Comparison of ENCODE assay signal across 8 cellular contexts in genomic region chr9:127786773-127787123, GRCh38. TPM values are rescaled to one million over a fixed set of nuclear protein-coding genes. Genes with fewer than 3 reads are reported as not detected.
A peak's percentile ranks its signal among the peaks of the same experiment; 100 is the strongest.
DNase-seq lines count a peak whose midpoint lies in the region; ATAC-seq, FAIRE-seq and TF ChIP-seq lines count a peak whose summit lies in the region.

No MANE protein-coding gene starts in this region.

- H3K9ac ChIP-seq in HepG2 (ENCODE audit: insufficient read depth, low read depth, low read length): peak overlapping the region; percentile 95; the same call in 1 of the 2 replicates

- H3K27ac ChIP-seq in HepG2 (ENCODE audit: extremely low read length, insufficient read depth, low read length): peak overlapping the region; percentile 90
- peak overlapping the region; percentile 94 for H3K27ac ChIP-seq in upper lobe of right lung

- TF ChIP-seq EP300 in HepG2 (IDR thresholded peaks at IDR 0.05; ENCODE audit: low read depth in 2 of 2, low read length in 2 of 2) (no peak), HepG2 (CRISPR knock-in tag; IDR thresholded peaks at IDR 0.05; ENCODE audit: borderline replicate concordance) (no peak)

- FAIRE-seq in HepG2 (lab: Jason Lieb, UNC): peak; percentile 4

- H3K4me1 ChIP-seq in HepG2 (ENCODE audit: insufficient read depth, low read length): peaks cover 19% of the 10 kb centered on the region
- H3K4me1 ChIP-seq in upper lobe of right lung: peaks cover 40% of the 10 kb centered on the region

- no TSS peak for BruUV-seq in HepG2 (replicated peaks; lab: Mats Ljungman, UMichigan)

- H3K4me1 Mint-ChIP-seq in activated naive CD4-positive, alpha-beta T cell treated with anti-CD3 and anti-CD28 coated beads, Interleukin-2, amount 10 ng/mL, durations not matched to agents 7 days and 5 days: peaks cover 69% of the 10 kb centered on the region
- peaks cover 70% of the 10 kb centered on the region for H3K4me1 Mint-ChIP-seq in activated naive CD8-positive, alpha-beta T cell treated with anti-CD3 and anti-CD28 coated beads, Interleukin-2, amount 50 U/mL, for 24 hours

- 5% methylated on average over 10 of the region's 12 CpGs for WGBS in HepG2 (ENCODE audit: low lambda C conversion rate)

- no peak overlapping the region for H2AFZ ChIP-seq in HepG2 (ENCODE audit: low read length)

- peak overlapping the region; percentile 95 for H3K4me3 Mint-ChIP-seq in activated naive CD4-positive, alpha-beta T cell treated with anti-CD3 and anti-CD28 coated beads, Interleukin-2, amount 10 ng/mL, durations not matched to agents 7 days and 5 days
- H3K4me3 Mint-ChIP-seq in activated naive CD8-positive, alpha-beta T cell treated with anti-CD3 and anti-CD28 coated beads, Interleukin-2, amount 50 U/mL, for 24 hours: peak overlapping the region; percentile 94

- H3K36me3 Mint-ChIP-seq in activated naive CD4-positive, alpha-beta T cell treated with anti-CD3 and anti-CD28 coated beads, Interleukin-2, amount 10 ng/mL, durations not matched to agents 7 days and 5 days: peaks cover 43% of the 10 kb centered on the region
- H3K36me3 Mint-ChIP-seq in activated naive CD8-positive, alpha-beta T cell treated with anti-CD3 and anti-CD28 coated beads, Interleukin-2, amount 50 U/mL, for 24 hours (ENCODE audit: low read depth): peaks cover 45% of the 10 kb centered on the region

- H3K9me3 ChIP-seq in HepG2 (ENCODE audit: low read length) (no peaks in the 10 kb centered on the region), upper lobe of right lung (no peaks in the 10 kb centered on the region)

- peak overlapping the region; percentile 89 for H3K27ac Mint-ChIP-seq in activated naive CD4-positive, alpha-beta T cell treated with anti-CD3 and anti-CD28 coated beads, Interleukin-2, amount 10 ng/mL, durations not matched to agents 7 days and 5 days
- peak overlapping the region; percentile 95 for H3K27ac Mint-ChIP-seq in activated naive CD8-positive, alpha-beta T cell treated with anti-CD3 and anti-CD28 coated beads, Interleukin-2, amount 50 U/mL, for 24 hours

- POLR2A ChIA-PET in HepG2 (lab: Yijun Ruan, JAX): no interaction called here

- H3K27me3 Mint-ChIP-seq in activated naive CD4-positive, alpha-beta T cell treated with anti-CD3 and anti-CD28 coated beads, Interleukin-2, amount 10 ng/mL, durations not matched to agents 7 days and 5 days: no peaks in the 10 kb centered on the region
- no peaks in the 10 kb centered on the region for H3K27me3 Mint-ChIP-seq in activated naive CD8-positive, alpha-beta T cell treated with anti-CD3 and anti-CD28 coated beads, Interleukin-2, amount 50 U/mL, for 24 hours

- in situ Hi-C loops in HepG2 (cut with HindIII; ENCODE audit: extremely low pct_ligation_motif_present, low pct_unique_long_range_greater_than_20kb): no loop called here

- H3K4me3 ChIP-seq in HepG2 (replicated peaks in 1 of 3; ENCODE audit: insufficient read depth in 1 of 3, low read depth in 2 of 3, low read length in 3 of 3) (peak overlapping the region; percentile 94 to 99 (median 98)), upper lobe of right lung (peak overlapping the region; percentile 98)

- peaks cover 21% of the 10 kb centered on the region for H4K20me1 ChIP-seq in HepG2 (ENCODE audit: insufficient read depth, low read length)

- H3K9me3 Mint-ChIP-seq in activated naive CD4-positive, alpha-beta T cell treated with anti-CD3 and anti-CD28 coated beads, Interleukin-2, amount 10 ng/mL, durations not matched to agents 7 days and 5 days: no peaks in the 10 kb centered on the region
- H3K9me3 Mint-ChIP-seq in activated naive CD8-positive, alpha-beta T cell treated with anti-CD3 and anti-CD28 coated beads, Interleukin-2, amount 50 U/mL, for 24 hours: no peaks in the 10 kb centered on the region

- no peak for TF ChIP-seq POLR2A in HepG2 (IDR thresholded peaks at IDR 0.05; ENCODE audit: insufficient read depth in 1 of 2, low read depth in 2 of 2, low read length in 2 of 2)

- ATAC-seq in activated naive CD8-positive, alpha-beta T cell treated with anti-CD3 and anti-CD28 coated beads, Interleukin-2, amount 50 U/mL, for 24 hours: no peak
- ATAC-seq in HepG2 (no peak; the same call in 2 of the 3 replicates), upper lobe of right lung (no peak)

- DNase-seq in activated naive CD4-positive, alpha-beta T cell treated with anti-CD3 and anti-CD28 coated beads, Interleukin-2, amount 10 ng/mL, durations not matched to agents 7 days and 5 days: no peak
- no peak for DNase-seq in activated naive CD4-positive, alpha-beta T cell (lab: John Stamatoyannopoulos, UW)
- no peak for DNase-seq in activated naive CD8-positive, alpha-beta T cell treated with anti-CD3 and anti-CD28 coated beads, Interleukin-2, amount 50 U/mL, for 24 hours
- no peak for DNase-seq in HepG2 (ENCODE audit: low spot score)
- DNase-seq in upper lobe of right lung: no peak
- DNase-seq in NK-92 treated with Interleukin-12 subunit alpha and Interleukin-12 subunit beta, amount 100 ng/mL, for 24 hours (lab: John Stamatoyannopoulos, UW): no peak
- DNase-seq in foreskin melanocyte: no peak
- no peak for DNase-seq in NCI-H82 treated with DMSO at 0.1 percent for 48 hours (lab: John Stamatoyannopoulos, UW; ENCODE audit: unreplicated experiment)

- H3K4me2 ChIP-seq in HepG2 (ENCODE audit: low read depth, low read length): peak overlapping the region; percentile 67

- 0 out of 2 replicates have a peak, but pooled peaks have one; percentile 24 for TF ChIP-seq RAD21 in HepG2 (CRISPR knock-in tag; IDR thresholded peaks at IDR 0.05)

- H3K27me3 ChIP-seq in HepG2 (ENCODE audit: control insufficient read depth in 1 of 2, insufficient read depth in 2 of 2, low read length in 2 of 2) (0 out of 5 replicates have a peak, but pooled peaks cover 1 to 12% of the 10 kb centered on the region in 2 experiments), upper lobe of right lung (no peaks in the 10 kb centered on the region)

- H3K79me2 ChIP-seq in HepG2 (ENCODE audit: insufficient read depth, low read length): peaks cover 19% of the 10 kb centered on the region

- intact Hi-C loops in HepG2 (cut with micrococcal nuclease; ENCODE audit: unreplicated experiment) (loop anchor here (1.0 to 5.0 kb wide), 2 partner anchors 84 to 194 kb away; no protein-coding TSS in a partner anchor), upper lobe of right lung (cut with DNase I) (no loop called here)

- CTCF ChIA-PET in activated naive CD4-positive, alpha-beta T cell treated with anti-CD3 and anti-CD28 coated beads, Interleukin-2, amount 10 ng/mL, durations not matched to agents 7 days and 5 days (lab: Charles Lee): interaction anchor here (0.8 to 2.0 kb wide), 6 partner anchors 19 to 135 kb away, joined by 3 to 16 read pairs (median 5); partner anchors contain the start of gene TOR2A
- CTCF ChIA-PET in HepG2 (lab: Yijun Ruan, JAX; ENCODE audit: low intra/inter-chr PET ratio, low total read pairs): interaction anchor here (0.6 kb wide), 1 partner anchor 331 kb away, joined by 3 read pairs; no protein-coding TSS in a partner anchor

- H3K36me3 ChIP-seq in HepG2 (replicated peaks in 1 of 2; ENCODE audit: control insufficient read depth in 1 of 2, insufficient read depth in 2 of 2, low read length in 2 of 2) (peaks cover 24 to 41% of the 10 kb centered on the region in 2 experiments), upper lobe of right lung (peaks cover 49% of the 10 kb centered on the region)

- TF ChIP-seq CTCF in HepG2 (CRISPR knock-in tag; IDR thresholded peaks at IDR 0.05) (no peak; the same call in 1 of the 2 replicates), upper lobe of right lung (IDR thresholded peaks at IDR 0.05) (peak; percentile 40)

RNA-seq across cellular contexts. Expression of gene CDK9, which starts 0.9 kb away (rescaled TPM):
- total RNA-seq in HepG2 (2016; rRNA removed; fragmentation: Illumina TruSeq; extraction: Trizol): 16.8 TPM in 2 replicates
- total RNA-seq in HepG2 (2016; cell fraction: cytosol; rRNA removed; fragmentation: Illumina TruSeq; extraction: Trizol; ENCODE audit: low read depth): 5.3 and 6.3 TPM in 2 replicates
- total RNA-seq in HepG2 (2016; cell fraction: insoluble cytoplasmic fraction; rRNA removed; fragmentation: Illumina TruSeq; extraction: Trizol): 14.3 and 15.5 TPM in 2 replicates
- total RNA-seq in HepG2 (2016; cell fraction: membrane; rRNA removed; fragmentation: Illumina TruSeq; extraction: Trizol): 13.1 and 13.7 TPM in 2 replicates
- 13.7 and 14.2 TPM in 2 replicates for total RNA-seq in HepG2 (2016; cell fraction: nucleus; rRNA removed; fragmentation: Illumina TruSeq; extraction: Trizol)
- 21.5 and 26.1 TPM in 2 replicates for polyA plus RNA-seq in HepG2 (2011; rRNA removed)
- polyA plus RNA-seq in HepG2 (2011; cell fraction: cytosol; rRNA removed): 16.1 and 24.8 TPM in 2 replicates
- 85.3 and 97.2 TPM in 2 replicates for polyA plus RNA-seq in HepG2 (2011; cell fraction: nucleus; rRNA removed)
- polyA plus RNA-seq in HepG2 (2012): 18.5 and 23.5 TPM in 2 replicates
- polyA plus RNA-seq in HepG2 (2016; cell fraction: cytosol; fragmentation: Illumina TruSeq; extraction: Trizol; ENCODE audit: low read depth): 7.2 and 7.8 TPM in 2 replicates
- polyA plus RNA-seq in HepG2 (2016; cell fraction: insoluble cytoplasmic fraction; fragmentation: Illumina TruSeq; extraction: Trizol; ENCODE audit: low read depth): 21.4 and 33.5 TPM in 2 replicates
- polyA plus RNA-seq in HepG2 (2016; cell fraction: membrane; fragmentation: Illumina TruSeq; extraction: Trizol; ENCODE audit: low read depth): 10.9 and 12.8 TPM in 2 replicates
- polyA plus RNA-seq in HepG2 (2016; cell fraction: nucleus; fragmentation: Illumina TruSeq; extraction: Trizol; ENCODE audit: insufficient read depth, low read depth): 35.3 and 35.6 TPM in 2 replicates
- 47.9 and 105 TPM in 2 replicates for polyA minus RNA-seq in HepG2 (2011; rRNA and poly(A)+ RNA removed; ENCODE audit: low replicate concordance)
- polyA minus RNA-seq in HepG2 (2011; cell fraction: cytosol; rRNA and poly(A)+ RNA removed): 13.9 and 18.8 TPM in 2 replicates
- polyA minus RNA-seq in HepG2 (2011; cell fraction: nucleus; rRNA and poly(A)+ RNA removed): 27.6 and 29.4 TPM in 2 replicates
- 99.1 TPM for total RNA-seq in upper lobe of right lung

RNA-seq across cellular contexts. Expression of gene SH2D3C, which starts 8.3 kb away (rescaled TPM):
- not detected in 2 replicates for total RNA-seq in HepG2 (2016; rRNA removed; fragmentation: Illumina TruSeq; extraction: Trizol)
- not detected in 2 replicates for total RNA-seq in HepG2 (2016; cell fraction: cytosol; rRNA removed; fragmentation: Illumina TruSeq; extraction: Trizol; ENCODE audit: low read depth)
- not detected in 2 replicates for total RNA-seq in HepG2 (2016; cell fraction: insoluble cytoplasmic fraction; rRNA removed; fragmentation: Illumina TruSeq; extraction: Trizol)
- not detected in 2 replicates for total RNA-seq in HepG2 (2016; cell fraction: membrane; rRNA removed; fragmentation: Illumina TruSeq; extraction: Trizol)
- not detected in 2 replicates for total RNA-seq in HepG2 (2016; cell fraction: nucleus; rRNA removed; fragmentation: Illumina TruSeq; extraction: Trizol)
- polyA plus RNA-seq in HepG2 (2011; rRNA removed): not detected in 2 replicates
- polyA plus RNA-seq in HepG2 (2011; cell fraction: cytosol; rRNA removed): 0.03 TPM in 1 of 2 replicates, not detected in the other
- not detected in 2 replicates for polyA plus RNA-seq in HepG2 (2011; cell fraction: nucleus; rRNA removed)
- polyA plus RNA-seq in HepG2 (2012): 0.19 TPM in 1 of 2 replicates, not detected in the other
- polyA plus RNA-seq in HepG2 (2016; cell fraction: cytosol; fragmentation: Illumina TruSeq; extraction: Trizol; ENCODE audit: low read depth): not detected in 2 replicates
- polyA plus RNA-seq in HepG2 (2016; cell fraction: insoluble cytoplasmic fraction; fragmentation: Illumina TruSeq; extraction: Trizol; ENCODE audit: low read depth): not detected in 2 replicates
- polyA plus RNA-seq in HepG2 (2016; cell fraction: membrane; fragmentation: Illumina TruSeq; extraction: Trizol; ENCODE audit: low read depth): not detected in 2 replicates
- not detected in 2 replicates for polyA plus RNA-seq in HepG2 (2016; cell fraction: nucleus; fragmentation: Illumina TruSeq; extraction: Trizol; ENCODE audit: insufficient read depth, low read depth)
- polyA minus RNA-seq in HepG2 (2011; rRNA and poly(A)+ RNA removed; ENCODE audit: low replicate concordance): 0.20 and 0.84 TPM in 2 replicates
- not detected in 2 replicates for polyA minus RNA-seq in HepG2 (2011; cell fraction: cytosol; rRNA and poly(A)+ RNA removed)
- polyA minus RNA-seq in HepG2 (2011; cell fraction: nucleus; rRNA and poly(A)+ RNA removed): not detected in 2 replicates
- 85.3 TPM for total RNA-seq in upper lobe of right lung

RNA-seq across cellular contexts. Expression of gene FPGS, which starts 15.9 kb away (rescaled TPM):
- 20.3 and 35.6 TPM in 2 replicates for total RNA-seq in HepG2 (2016; rRNA removed; fragmentation: Illumina TruSeq; extraction: Trizol)
- total RNA-seq in HepG2 (2016; cell fraction: cytosol; rRNA removed; fragmentation: Illumina TruSeq; extraction: Trizol; ENCODE audit: low read depth): 7.4 and 10.3 TPM in 2 replicates
- 18.5 and 37.2 TPM in 2 replicates for total RNA-seq in HepG2 (2016; cell fraction: insoluble cytoplasmic fraction; rRNA removed; fragmentation: Illumina TruSeq; extraction: Trizol)
- 18.1 and 18.9 TPM in 2 replicates for total RNA-seq in HepG2 (2016; cell fraction: membrane; rRNA removed; fragmentation: Illumina TruSeq; extraction: Trizol)
- 26.8 and 31.7 TPM in 2 replicates for total RNA-seq in HepG2 (2016; cell fraction: nucleus; rRNA removed; fragmentation: Illumina TruSeq; extraction: Trizol)
- polyA plus RNA-seq in HepG2 (2011; rRNA removed): 36.8 and 41.3 TPM in 2 replicates
- 20.2 and 34.2 TPM in 2 replicates for polyA plus RNA-seq in HepG2 (2011; cell fraction: cytosol; rRNA removed)
- 102 and 128 TPM in 2 replicates for polyA plus RNA-seq in HepG2 (2011; cell fraction: nucleus; rRNA removed)
- polyA plus RNA-seq in HepG2 (2012): 16.9 and 23.2 TPM in 2 replicates
- 8.3 and 9.4 TPM in 2 replicates for polyA plus RNA-seq in HepG2 (2016; cell fraction: cytosol; fragmentation: Illumina TruSeq; extraction: Trizol; ENCODE audit: low read depth)
- polyA plus RNA-seq in HepG2 (2016; cell fraction: insoluble cytoplasmic fraction; fragmentation: Illumina TruSeq; extraction: Trizol; ENCODE audit: low read depth): 21.4 and 32.6 TPM in 2 replicates
- polyA plus RNA-seq in HepG2 (2016; cell fraction: membrane; fragmentation: Illumina TruSeq; extraction: Trizol; ENCODE audit: low read depth): 12.8 and 13.0 TPM in 2 replicates
- 68.3 and 83.1 TPM in 2 replicates for polyA plus RNA-seq in HepG2 (2016; cell fraction: nucleus; fragmentation: Illumina TruSeq; extraction: Trizol; ENCODE audit: insufficient read depth, low read depth)
- polyA minus RNA-seq in HepG2 (2011; rRNA and poly(A)+ RNA removed; ENCODE audit: low replicate concordance): 71.8 and 195 TPM in 2 replicates
- 13.5 and 19.9 TPM in 2 replicates for polyA minus RNA-seq in HepG2 (2011; cell fraction: cytosol; rRNA and poly(A)+ RNA removed)
- polyA minus RNA-seq in HepG2 (2011; cell fraction: nucleus; rRNA and poly(A)+ RNA removed): 25.4 and 26.6 TPM in 2 replicates
- 68.9 TPM for total RNA-seq in upper lobe of right lung

RNA-seq across cellular contexts. Expression of gene TOR2A, which starts 51.7 kb away (rescaled TPM):
- total RNA-seq in HepG2 (2016; rRNA removed; fragmentation: Illumina TruSeq; extraction: Trizol): 5.5 and 7.2 TPM in 2 replicates
- total RNA-seq in HepG2 (2016; cell fraction: cytosol; rRNA removed; fragmentation: Illumina TruSeq; extraction: Trizol; ENCODE audit: low read depth): 5.2 and 7.3 TPM in 2 replicates
- 4.5 and 7.9 TPM in 2 replicates for total RNA-seq in HepG2 (2016; cell fraction: insoluble cytoplasmic fraction; rRNA removed; fragmentation: Illumina TruSeq; extraction: Trizol)
- 7.9 and 11.8 TPM in 2 replicates for total RNA-seq in HepG2 (2016; cell fraction: membrane; rRNA removed; fragmentation: Illumina TruSeq; extraction: Trizol)
- 6.0 and 8.4 TPM in 2 replicates for total RNA-seq in HepG2 (2016; cell fraction: nucleus; rRNA removed; fragmentation: Illumina TruSeq; extraction: Trizol)
- 3.5 and 4.9 TPM in 2 replicates for polyA plus RNA-seq in HepG2 (2011; rRNA removed)
- 3.9 and 7.0 TPM in 2 replicates for polyA plus RNA-seq in HepG2 (2011; cell fraction: cytosol; rRNA removed)
- 10.9 and 13.2 TPM in 2 replicates for polyA plus RNA-seq in HepG2 (2011; cell fraction: nucleus; rRNA removed)
- 3.9 and 5.6 TPM in 2 replicates for polyA plus RNA-seq in HepG2 (2012)
- 7.5 and 14.0 TPM in 2 replicates for polyA plus RNA-seq in HepG2 (2016; cell fraction: cytosol; fragmentation: Illumina TruSeq; extraction: Trizol; ENCODE audit: low read depth)
- 8.1 and 8.2 TPM in 2 replicates for polyA plus RNA-seq in HepG2 (2016; cell fraction: insoluble cytoplasmic fraction; fragmentation: Illumina TruSeq; extraction: Trizol; ENCODE audit: low read depth)
- polyA plus RNA-seq in HepG2 (2016; cell fraction: membrane; fragmentation: Illumina TruSeq; extraction: Trizol; ENCODE audit: low read depth): 13.5 and 15.3 TPM in 2 replicates
- 15.9 and 17.9 TPM in 2 replicates for polyA plus RNA-seq in HepG2 (2016; cell fraction: nucleus; fragmentation: Illumina TruSeq; extraction: Trizol; ENCODE audit: insufficient read depth, low read depth)
- polyA minus RNA-seq in HepG2 (2011; rRNA and poly(A)+ RNA removed; ENCODE audit: low replicate concordance): 5.5 and 15.6 TPM in 2 replicates
- polyA minus RNA-seq in HepG2 (2011; cell fraction: cytosol; rRNA and poly(A)+ RNA removed): 3.2 and 3.6 TPM in 2 replicates
- polyA minus RNA-seq in HepG2 (2011; cell fraction: nucleus; rRNA and poly(A)+ RNA removed): 2.4 and 3.0 TPM in 2 replicates
- total RNA-seq in upper lobe of right lung: 17.3 TPM

Comparison
In these comparisons a context has a peak if more than half of its experiments do, and no peak if none do; other contexts are left out.
1. RNA of gene SH2D3C, which starts 8.3 kb away (total RNA-seq): 85.3 TPM in upper lobe of right lung (single experiment); not detected in HepG2; every median in the first group is over 10 times any median in the second.